ENCODE assay signal across 1 cellular context in genomic region chr1:43348809-43349593, GRCh38.
TF ChIP-seq lines count a peak whose summit lies in the region.

No MANE protein-coding gene starts in this region.

TF ChIP-seq in H1, 55 proteins besides CTCF, POLR2A, EP300 and RAD21:
- TF ChIP-seq SP2 (IDR thresholded peaks at IDR 0.05; ENCODE audit: low read length) (no peak), EZH2 (IDR thresholded peaks at IDR 0.05; ENCODE audit: low read depth, low read length, severe bottlenecking) (no peak), HDAC6 (IDR thresholded peaks at IDR 0.05; ENCODE audit: low read depth, low read length) (no peak), SIRT6 (IDR thresholded peaks at IDR 0.05; ENCODE audit: low read length) (no peak), TBP (IDR thresholded peaks at IDR 0.05; ENCODE audit: low read depth, low read length) (peak; percentile 22; the same call in 1 of the 2 replicates), CEBPB (IDR thresholded peaks at IDR 0.05; ENCODE audit: low read depth, low read length) (no peak), MAFK (IDR thresholded peaks at IDR 0.05; ENCODE audit: low read depth, low read length) (peak; percentile 41; the same call in 1 of the 2 replicates), KDM5A (IDR thresholded peaks at IDR 0.05; ENCODE audit: low read length) (no peak), POLR2AphosphoS5 (IDR thresholded peaks at IDR 0.05; ENCODE audit: low read depth, low read length) (peak; percentile 92), USF2 (IDR thresholded peaks at IDR 0.05; ENCODE audit: low read length) (no peak), SP1 (IDR thresholded peaks at IDR 0.05; ENCODE audit: low read depth, low read length) (peak; percentile 16; the same call in 1 of the 2 replicates), TAF1 (IDR thresholded peaks at IDR 0.05; ENCODE audit: low read depth, low read length) (peak; percentile 62), EGR1 (IDR thresholded peaks at IDR 0.05; ENCODE audit: borderline replicate concordance, low read depth, low read length) (no peak), JUND (IDR thresholded peaks at IDR 0.05; ENCODE audit: low read length) (no peak), BRCA1 (IDR thresholded peaks at IDR 0.05; ENCODE audit: low read depth, low read length) (no peak), CREB1 (IDR thresholded peaks at IDR 0.05) (peak; percentile 64; the same call in 1 of the 2 replicates), SIX5 (IDR thresholded peaks at IDR 0.05; ENCODE audit: low read depth, low read length) (no peak), BACH1 (IDR thresholded peaks at IDR 0.05; ENCODE audit: low read length) (no peak), YY1 (IDR thresholded peaks at IDR 0.05; ENCODE audit: low read depth, low read length) (no peak), ATF2 (IDR thresholded peaks at IDR 0.05; ENCODE audit: low read length) (no peak), GTF2F1 (IDR thresholded peaks at IDR 0.05; ENCODE audit: borderline replicate concordance, low read depth, low read length) (no peak), SAP30 (IDR thresholded peaks at IDR 0.05; ENCODE audit: insufficient read depth, insufficient replicate concordance, low read length) (peak; percentile 58), TAF7 (optimal IDR thresholded peaks at IDR 0.05; ENCODE audit: borderline replicate concordance, low read depth, low read length) (no peak), CTBP2 (IDR thresholded peaks at IDR 0.05; ENCODE audit: borderline replicate concordance, insufficient read depth, insufficient read length, low read length) (no peak), ZNF274 (IDR thresholded peaks at IDR 0.05; ENCODE audit: borderline replicate concordance, extremely low read depth, low read length) (no peak), FOSL1 (IDR thresholded peaks at IDR 0.05; ENCODE audit: insufficient read depth, low read depth, low read length) (no peak), RNF2 (IDR thresholded peaks at IDR 0.05; ENCODE audit: borderline replicate concordance, low read depth, low read length, missing control alignments, poor library complexity, severe bottlenecking) (no peak), SUZ12 (IDR thresholded peaks at IDR 0.05; ENCODE audit: low read length) (no peak), RFX5 (IDR thresholded peaks at IDR 0.05; ENCODE audit: borderline replicate concordance, low read depth, low read length) (no peak), SIN3A (conservative IDR thresholded peaks at IDR 0.05 in 1 of 2, IDR thresholded peaks at IDR 0.05 in 1 of 2; ENCODE audit: low read depth in 1 of 2, low read length in 2 of 2) (0 out of 4 replicates have a peak, but pooled peaks have one; percentile 42 to 48), GABPA (IDR thresholded peaks at IDR 0.05; ENCODE audit: borderline replicate concordance, insufficient read depth, low read length) (0 out of 2 replicates have a peak, but pooled peaks have one; percentile 42), RXRA (IDR thresholded peaks at IDR 0.05; ENCODE audit: insufficient read depth, low read depth, low read length) (no peak), PHF8 (conservative IDR thresholded peaks at IDR 0.05; ENCODE audit: low read depth, low read length) (peak; percentile 81), KDM4A (IDR thresholded peaks at IDR 0.05; ENCODE audit: low read depth, low read length, severe bottlenecking) (peak; percentile 49), CBX5 (IDR thresholded peaks at IDR 0.05; ENCODE audit: low read depth, low read length) (no peak), NRF1 (IDR thresholded peaks at IDR 0.05; ENCODE audit: low read depth, low read length) (peak; percentile 72), NANOG (IDR thresholded peaks at IDR 0.05; ENCODE audit: insufficient read depth, low read depth, low read length, poor library complexity, severe bottlenecking) (no peak), SRF (IDR thresholded peaks at IDR 0.05; ENCODE audit: low read depth, low read length) (no peak), TEAD4 (IDR thresholded peaks at IDR 0.05; ENCODE audit: low read depth, low read length) (no peak), CHD1 (IDR thresholded peaks at IDR 0.05; ENCODE audit: low read depth, low read length) (no peak), RBBP5 (IDR thresholded peaks at IDR 0.05; ENCODE audit: borderline replicate concordance, low read depth, low read length) (0 out of 2 replicates have a peak, but pooled peaks have one; percentile 6), ASH2L (IDR thresholded peaks at IDR 0.05; ENCODE audit: low read length) (peak; percentile 70)
- TF ChIP-seq, protein P1, sequence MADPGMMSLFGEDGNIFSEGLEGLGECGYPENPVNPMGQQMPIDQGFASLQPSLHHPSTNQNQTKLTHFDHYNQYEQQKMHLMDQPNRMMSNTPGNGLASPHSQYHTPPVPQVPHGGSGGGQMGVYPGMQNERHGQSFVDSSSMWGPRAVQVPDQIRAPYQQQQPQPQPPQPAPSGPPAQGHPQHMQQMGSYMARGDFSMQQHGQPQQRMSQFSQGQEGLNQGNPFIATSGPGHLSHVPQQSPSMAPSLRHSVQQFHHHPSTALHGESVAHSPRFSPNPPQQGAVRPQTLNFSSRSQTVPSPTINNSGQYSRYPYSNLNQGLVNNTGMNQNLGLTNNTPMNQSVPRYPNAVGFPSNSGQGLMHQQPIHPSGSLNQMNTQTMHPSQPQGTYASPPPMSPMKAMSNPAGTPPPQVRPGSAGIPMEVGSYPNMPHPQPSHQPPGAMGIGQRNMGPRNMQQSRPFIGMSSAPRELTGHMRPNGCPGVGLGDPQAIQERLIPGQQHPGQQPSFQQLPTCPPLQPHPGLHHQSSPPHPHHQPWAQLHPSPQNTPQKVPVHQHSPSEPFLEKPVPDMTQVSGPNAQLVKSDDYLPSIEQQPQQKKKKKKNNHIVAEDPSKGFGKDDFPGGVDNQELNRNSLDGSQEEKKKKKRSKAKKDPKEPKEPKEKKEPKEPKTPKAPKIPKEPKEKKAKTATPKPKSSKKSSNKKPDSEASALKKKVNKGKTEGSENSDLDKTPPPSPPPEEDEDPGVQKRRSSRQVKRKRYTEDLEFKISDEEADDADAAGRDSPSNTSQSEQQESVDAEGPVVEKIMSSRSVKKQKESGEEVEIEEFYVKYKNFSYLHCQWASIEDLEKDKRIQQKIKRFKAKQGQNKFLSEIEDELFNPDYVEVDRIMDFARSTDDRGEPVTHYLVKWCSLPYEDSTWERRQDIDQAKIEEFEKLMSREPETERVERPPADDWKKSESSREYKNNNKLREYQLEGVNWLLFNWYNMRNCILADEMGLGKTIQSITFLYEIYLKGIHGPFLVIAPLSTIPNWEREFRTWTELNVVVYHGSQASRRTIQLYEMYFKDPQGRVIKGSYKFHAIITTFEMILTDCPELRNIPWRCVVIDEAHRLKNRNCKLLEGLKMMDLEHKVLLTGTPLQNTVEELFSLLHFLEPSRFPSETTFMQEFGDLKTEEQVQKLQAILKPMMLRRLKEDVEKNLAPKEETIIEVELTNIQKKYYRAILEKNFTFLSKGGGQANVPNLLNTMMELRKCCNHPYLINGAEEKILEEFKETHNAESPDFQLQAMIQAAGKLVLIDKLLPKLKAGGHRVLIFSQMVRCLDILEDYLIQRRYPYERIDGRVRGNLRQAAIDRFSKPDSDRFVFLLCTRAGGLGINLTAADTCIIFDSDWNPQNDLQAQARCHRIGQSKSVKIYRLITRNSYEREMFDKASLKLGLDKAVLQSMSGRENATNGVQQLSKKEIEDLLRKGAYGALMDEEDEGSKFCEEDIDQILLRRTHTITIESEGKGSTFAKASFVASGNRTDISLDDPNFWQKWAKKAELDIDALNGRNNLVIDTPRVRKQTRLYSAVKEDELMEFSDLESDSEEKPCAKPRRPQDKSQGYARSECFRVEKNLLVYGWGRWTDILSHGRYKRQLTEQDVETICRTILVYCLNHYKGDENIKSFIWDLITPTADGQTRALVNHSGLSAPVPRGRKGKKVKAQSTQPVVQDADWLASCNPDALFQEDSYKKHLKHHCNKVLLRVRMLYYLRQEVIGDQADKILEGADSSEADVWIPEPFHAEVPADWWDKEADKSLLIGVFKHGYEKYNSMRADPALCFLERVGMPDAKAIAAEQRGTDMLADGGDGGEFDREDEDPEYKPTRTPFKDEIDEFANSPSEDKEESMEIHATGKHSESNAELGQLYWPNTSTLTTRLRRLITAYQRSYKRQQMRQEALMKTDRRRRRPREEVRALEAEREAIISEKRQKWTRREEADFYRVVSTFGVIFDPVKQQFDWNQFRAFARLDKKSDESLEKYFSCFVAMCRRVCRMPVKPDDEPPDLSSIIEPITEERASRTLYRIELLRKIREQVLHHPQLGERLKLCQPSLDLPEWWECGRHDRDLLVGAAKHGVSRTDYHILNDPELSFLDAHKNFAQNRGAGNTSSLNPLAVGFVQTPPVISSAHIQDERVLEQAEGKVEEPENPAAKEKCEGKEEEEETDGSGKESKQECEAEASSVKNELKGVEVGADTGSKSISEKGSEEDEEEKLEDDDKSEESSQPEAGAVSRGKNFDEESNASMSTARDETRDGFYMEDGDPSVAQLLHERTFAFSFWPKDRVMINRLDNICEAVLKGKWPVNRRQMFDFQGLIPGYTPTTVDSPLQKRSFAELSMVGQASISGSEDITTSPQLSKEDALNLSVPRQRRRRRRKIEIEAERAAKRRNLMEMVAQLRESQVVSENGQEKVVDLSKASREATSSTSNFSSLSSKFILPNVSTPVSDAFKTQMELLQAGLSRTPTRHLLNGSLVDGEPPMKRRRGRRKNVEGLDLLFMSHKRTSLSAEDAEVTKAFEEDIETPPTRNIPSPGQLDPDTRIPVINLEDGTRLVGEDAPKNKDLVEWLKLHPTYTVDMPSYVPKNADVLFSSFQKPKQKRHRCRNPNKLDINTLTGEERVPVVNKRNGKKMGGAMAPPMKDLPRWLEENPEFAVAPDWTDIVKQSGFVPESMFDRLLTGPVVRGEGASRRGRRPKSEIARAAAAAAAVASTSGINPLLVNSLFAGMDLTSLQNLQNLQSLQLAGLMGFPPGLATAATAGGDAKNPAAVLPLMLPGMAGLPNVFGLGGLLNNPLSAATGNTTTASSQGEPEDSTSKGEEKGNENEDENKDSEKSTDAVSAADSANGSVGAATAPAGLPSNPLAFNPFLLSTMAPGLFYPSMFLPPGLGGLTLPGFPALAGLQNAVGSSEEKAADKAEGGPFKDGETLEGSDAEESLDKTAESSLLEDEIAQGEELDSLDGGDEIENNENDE (IDR thresholded peaks at IDR 0.05; ENCODE audit: insufficient replicate concordance, low read length) = no peak
- TF ChIP-seq, protein P2, sequence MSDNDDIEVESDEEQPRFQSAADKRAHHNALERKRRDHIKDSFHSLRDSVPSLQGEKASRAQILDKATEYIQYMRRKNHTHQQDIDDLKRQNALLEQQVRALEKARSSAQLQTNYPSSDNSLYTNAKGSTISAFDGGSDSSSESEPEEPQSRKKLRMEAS (IDR thresholded peaks at IDR 0.05) = peak; percentile 79
